ENCODE assay signal across 1 cellular context in the genomic region with DNA sequence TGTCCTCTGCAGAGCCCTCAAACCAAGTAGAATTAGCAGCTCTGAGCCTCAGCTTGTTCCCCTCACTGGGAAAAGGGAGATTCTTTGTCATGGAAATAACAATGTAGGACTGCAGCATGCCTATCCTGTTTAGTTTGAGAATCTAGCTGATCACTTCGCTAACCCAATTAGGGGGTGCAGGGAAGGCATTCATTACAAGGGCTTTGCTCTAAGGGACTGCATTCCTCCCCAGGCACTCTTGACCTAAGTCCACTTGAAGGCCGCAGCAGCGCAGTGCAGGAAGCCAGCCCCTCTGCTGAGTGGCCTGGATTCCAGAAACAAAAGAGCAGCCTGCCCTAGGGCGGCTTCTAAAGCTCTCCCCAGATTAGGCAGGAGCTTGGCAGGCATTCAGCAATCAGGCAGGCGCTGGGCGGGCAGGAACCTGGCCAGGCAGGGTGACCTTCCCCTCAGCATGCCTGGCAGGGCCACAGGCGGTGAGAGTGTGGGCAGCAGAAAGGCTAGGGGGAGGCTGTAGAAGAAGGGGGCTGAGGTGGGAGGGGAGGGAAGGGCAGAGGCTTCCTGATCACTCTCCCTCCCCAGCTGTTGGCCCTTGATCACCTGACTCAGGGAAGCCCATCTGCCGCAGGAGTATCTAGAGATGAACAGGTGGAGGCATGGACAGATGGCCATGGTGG.
A peak's percentile ranks its signal among the peaks of the same experiment; 100 is the strongest.
TF ChIP-seq lines count a peak whose summit lies in the region.

No MANE protein-coding gene starts in this region.

TF ChIP-seq in HepG2, 621 proteins besides CTCF, POLR2A, EP300 and RAD21 (continued from another document):
- TF ChIP-seq, protein P1, sequence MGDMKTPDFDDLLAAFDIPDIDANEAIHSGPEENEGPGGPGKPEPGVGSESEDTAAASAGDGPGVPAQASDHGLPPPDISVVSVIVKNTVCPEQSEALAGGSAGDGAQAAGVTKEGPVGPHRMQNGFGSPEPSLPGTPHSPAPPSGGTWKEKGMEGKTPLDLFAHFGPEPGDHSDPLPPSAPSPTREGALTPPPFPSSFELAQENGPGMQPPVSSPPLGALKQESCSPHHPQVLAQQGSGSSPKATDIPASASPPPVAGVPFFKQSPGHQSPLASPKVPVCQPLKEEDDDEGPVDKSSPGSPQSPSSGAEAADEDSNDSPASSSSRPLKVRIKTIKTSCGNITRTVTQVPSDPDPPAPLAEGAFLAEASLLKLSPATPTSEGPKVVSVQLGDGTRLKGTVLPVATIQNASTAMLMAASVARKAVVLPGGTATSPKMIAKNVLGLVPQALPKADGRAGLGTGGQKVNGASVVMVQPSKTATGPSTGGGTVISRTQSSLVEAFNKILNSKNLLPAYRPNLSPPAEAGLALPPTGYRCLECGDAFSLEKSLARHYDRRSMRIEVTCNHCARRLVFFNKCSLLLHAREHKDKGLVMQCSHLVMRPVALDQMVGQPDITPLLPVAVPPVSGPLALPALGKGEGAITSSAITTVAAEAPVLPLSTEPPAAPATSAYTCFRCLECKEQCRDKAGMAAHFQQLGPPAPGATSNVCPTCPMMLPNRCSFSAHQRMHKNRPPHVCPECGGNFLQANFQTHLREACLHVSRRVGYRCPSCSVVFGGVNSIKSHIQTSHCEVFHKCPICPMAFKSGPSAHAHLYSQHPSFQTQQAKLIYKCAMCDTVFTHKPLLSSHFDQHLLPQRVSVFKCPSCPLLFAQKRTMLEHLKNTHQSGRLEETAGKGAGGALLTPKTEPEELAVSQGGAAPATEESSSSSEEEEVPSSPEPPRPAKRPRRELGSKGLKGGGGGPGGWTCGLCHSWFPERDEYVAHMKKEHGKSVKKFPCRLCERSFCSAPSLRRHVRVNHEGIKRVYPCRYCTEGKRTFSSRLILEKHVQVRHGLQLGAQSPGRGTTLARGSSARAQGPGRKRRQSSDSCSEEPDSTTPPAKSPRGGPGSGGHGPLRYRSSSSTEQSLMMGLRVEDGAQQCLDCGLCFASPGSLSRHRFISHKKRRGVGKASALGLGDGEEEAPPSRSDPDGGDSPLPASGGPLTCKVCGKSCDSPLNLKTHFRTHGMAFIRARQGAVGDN (CRISPR knock-in tag; IDR thresholded peaks at IDR 0.05), result peak; percentile 51
- no peak for TF ChIP-seq HOXA9 (CRISPR knock-in tag; IDR thresholded peaks at IDR 0.05; ENCODE audit: borderline replicate concordance)
- TF ChIP-seq NRL (CRISPR knock-in tag; IDR thresholded peaks at IDR 0.05; ENCODE audit: borderline replicate concordance), result no peak
- no peak for TF ChIP-seq SMAD3 (CRISPR knock-in tag; IDR thresholded peaks at IDR 0.05)
- peak; percentile 42 for TF ChIP-seq TEAD3 (CRISPR knock-in tag; optimal IDR thresholded peaks at IDR 0.05; ENCODE audit: borderline replicate concordance)
- no peak for TF ChIP-seq TEAD2 (CRISPR knock-in tag; IDR thresholded peaks at IDR 0.05)
- TF ChIP-seq MEF2D (CRISPR knock-in tag; IDR thresholded peaks at IDR 0.05), result no peak
- TF ChIP-seq ZNF850 (CRISPR knock-in tag; conservative IDR thresholded peaks at IDR 0.05), result no peak
- TF ChIP-seq, protein P2, sequence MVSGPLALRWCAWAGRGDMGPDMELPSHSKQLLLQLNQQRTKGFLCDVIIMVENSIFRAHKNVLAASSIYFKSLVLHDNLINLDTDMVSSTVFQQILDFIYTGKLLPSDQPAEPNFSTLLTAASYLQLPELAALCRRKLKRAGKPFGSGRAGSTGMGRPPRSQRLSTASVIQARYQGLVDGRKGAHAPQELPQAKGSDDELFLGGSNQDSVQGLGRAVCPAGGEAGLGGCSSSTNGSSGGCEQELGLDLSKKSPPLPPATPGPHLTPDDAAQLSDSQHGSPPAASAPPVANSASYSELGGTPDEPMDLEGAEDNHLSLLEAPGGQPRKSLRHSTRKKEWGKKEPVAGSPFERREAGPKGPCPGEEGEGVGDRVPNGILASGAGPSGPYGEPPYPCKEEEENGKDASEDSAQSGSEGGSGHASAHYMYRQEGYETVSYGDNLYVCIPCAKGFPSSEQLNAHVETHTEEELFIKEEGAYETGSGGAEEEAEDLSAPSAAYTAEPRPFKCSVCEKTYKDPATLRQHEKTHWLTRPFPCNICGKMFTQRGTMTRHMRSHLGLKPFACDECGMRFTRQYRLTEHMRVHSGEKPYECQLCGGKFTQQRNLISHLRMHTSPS (CRISPR knock-in tag; IDR thresholded peaks at IDR 0.05; ENCODE audit: low read depth), result peak; percentile 42; the same call in 1 of the 2 replicates
- TF ChIP-seq SIX1 (CRISPR knock-in tag; IDR thresholded peaks at IDR 0.05; ENCODE audit: borderline replicate concordance), result no peak
- no peak for TF ChIP-seq REPIN1 (CRISPR knock-in tag; IDR thresholded peaks at IDR 0.05; ENCODE audit: borderline replicate concordance, low read depth)
- TF ChIP-seq, protein P3, sequence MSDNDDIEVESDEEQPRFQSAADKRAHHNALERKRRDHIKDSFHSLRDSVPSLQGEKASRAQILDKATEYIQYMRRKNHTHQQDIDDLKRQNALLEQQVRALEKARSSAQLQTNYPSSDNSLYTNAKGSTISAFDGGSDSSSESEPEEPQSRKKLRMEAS (IDR thresholded peaks at IDR 0.05), result no peak
- TF ChIP-seq TARDBP (CRISPR knock-in tag; IDR thresholded peaks at IDR 0.05), result no peak
- TF ChIP-seq ZFP36 (IDR thresholded peaks at IDR 0.05; ENCODE audit: borderline replicate concordance, low read depth, low read length, partially characterized antibody), result peak; percentile 93
- TF ChIP-seq, protein P4, sequence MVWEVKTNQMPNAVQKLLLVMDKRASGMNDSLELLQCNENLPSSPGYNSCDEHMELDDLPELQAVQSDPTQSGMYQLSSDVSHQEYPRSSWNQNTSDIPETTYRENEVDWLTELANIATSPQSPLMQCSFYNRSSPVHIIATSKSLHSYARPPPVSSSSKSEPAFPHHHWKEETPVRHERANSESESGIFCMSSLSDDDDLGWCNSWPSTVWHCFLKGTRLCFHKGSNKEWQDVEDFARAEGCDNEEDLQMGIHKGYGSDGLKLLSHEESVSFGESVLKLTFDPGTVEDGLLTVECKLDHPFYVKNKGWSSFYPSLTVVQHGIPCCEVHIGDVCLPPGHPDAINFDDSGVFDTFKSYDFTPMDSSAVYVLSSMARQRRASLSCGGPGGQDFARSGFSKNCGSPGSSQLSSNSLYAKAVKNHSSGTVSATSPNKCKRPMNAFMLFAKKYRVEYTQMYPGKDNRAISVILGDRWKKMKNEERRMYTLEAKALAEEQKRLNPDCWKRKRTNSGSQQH (CRISPR knock-in tag; IDR thresholded peaks at IDR 0.05; ENCODE audit: low read depth), result no peak
- 0 out of 2 replicates have a peak, but pooled peaks have one; percentile 23 for TF ChIP-seq HDAC1 (CRISPR knock-in tag; IDR thresholded peaks at IDR 0.05)
